Comparison of ENCODE assay signal across 12 cellular contexts in genomic region chr3:25938566-25939325, GRCh38.
DNase-seq lines count a peak whose midpoint lies in the region; ATAC-seq lines count a peak whose summit lies in the region.
"Had no signal": no experiment of that assay in that cellular context is flagged by ENCODE, and none has a peak within 500 bp of the region (broad histone marks: within the 10 kb centered on the region; RNA-seq: fewer than 3 reads in every experiment).

No MANE protein-coding gene starts in this region.

- H3K9me3 Mint-ChIP-seq in activated naive CD8-positive, alpha-beta T cell treated with anti-CD3 and anti-CD28 coated beads for 36 hours, result peaks cover 6% of the 10 kb centered on the region

- H3K27me3 Mint-ChIP-seq in activated naive CD8-positive, alpha-beta T cell treated with anti-CD3 and anti-CD28 coated beads for 36 hours, result peaks cover 10% of the 10 kb centered on the region
- H3K27me3 Mint-ChIP-seq: B cell; CD4-positive, CD25-positive, alpha-beta regulatory T cell had no signal

- no peaks in the 10 kb centered on the region for H3K36me3 Mint-ChIP-seq in activated naive CD8-positive, alpha-beta T cell treated with anti-CD3 and anti-CD28 coated beads for 36 hours
- H3K36me3 Mint-ChIP-seq: CD4-positive, CD25-positive, alpha-beta regulatory T cell had no signal

- ATAC-seq in GM21528 (IDR thresholded peaks at IDR 0.05; ENCODE audit: low FRiP score, unreplicated experiment) (no peak), GM21529 (IDR thresholded peaks at IDR 0.05; ENCODE audit: unreplicated experiment) (no peak)

- H3K4me1 Mint-ChIP-seq in activated naive CD8-positive, alpha-beta T cell treated with anti-CD3 and anti-CD28 coated beads for 36 hours, result no peaks in the 10 kb centered on the region
- H3K4me1 Mint-ChIP-seq: B cell; CD4-positive, CD25-positive, alpha-beta regulatory T cell; H9 had no signal

- H3K4me3 Mint-ChIP-seq in activated naive CD8-positive, alpha-beta T cell treated with anti-CD3 and anti-CD28 coated beads for 36 hours, result no peak overlapping the region
- H3K4me3 Mint-ChIP-seq: B cell; CD4-positive, CD25-positive, alpha-beta regulatory T cell; H9 had no signal

- no peak overlapping the region for H3K27ac Mint-ChIP-seq in activated naive CD8-positive, alpha-beta T cell treated with anti-CD3 and anti-CD28 coated beads for 36 hours
- H3K27ac Mint-ChIP-seq: B cell; CD4-positive, CD25-positive, alpha-beta regulatory T cell; H9 had no signal

- DNase-seq in NCI-H510A treated with DMSO at 0.1 percent for 48 hours (lab: John Stamatoyannopoulos, UW) (peak; percentile 39), NCI-H510A (lab: John Stamatoyannopoulos, UW) (no peak), KBM-7 (peak; percentile 27), NCI-H69 (lab: John Stamatoyannopoulos, UW) (peak; percentile 32), pons (ENCODE audit: low spot score) (peak; percentile 3)
- no peak for DNase-seq in activated naive CD8-positive, alpha-beta T cell treated with anti-CD3 and anti-CD28 coated beads for 36 hours
- DNase-seq: CD4-positive, CD25-positive, alpha-beta regulatory T cell; GOT3; H9 had no signal

- in situ Hi-C loops in KBM-7 (cut with MboI; ENCODE audit: low pct_unique_long_range_greater_than_20kb, low sequenced_read_pairs), result no loop called here

Comparison
In these comparisons a context has a peak if more than half of its experiments do, and no peak if none do; other contexts are left out.
1. DNase-seq: peak in NCI-H510A treated with DMSO at 0.1 percent for 48 hours (single experiment), KBM-7 (single experiment), NCI-H69 (single experiment) and pons (single experiment); none in NCI-H510A (single experiment) and activated naive CD8-positive, alpha-beta T cell treated with anti-CD3 and anti-CD28 coated beads for 36 hours (single experiment).